In the genomic region with DNA sequence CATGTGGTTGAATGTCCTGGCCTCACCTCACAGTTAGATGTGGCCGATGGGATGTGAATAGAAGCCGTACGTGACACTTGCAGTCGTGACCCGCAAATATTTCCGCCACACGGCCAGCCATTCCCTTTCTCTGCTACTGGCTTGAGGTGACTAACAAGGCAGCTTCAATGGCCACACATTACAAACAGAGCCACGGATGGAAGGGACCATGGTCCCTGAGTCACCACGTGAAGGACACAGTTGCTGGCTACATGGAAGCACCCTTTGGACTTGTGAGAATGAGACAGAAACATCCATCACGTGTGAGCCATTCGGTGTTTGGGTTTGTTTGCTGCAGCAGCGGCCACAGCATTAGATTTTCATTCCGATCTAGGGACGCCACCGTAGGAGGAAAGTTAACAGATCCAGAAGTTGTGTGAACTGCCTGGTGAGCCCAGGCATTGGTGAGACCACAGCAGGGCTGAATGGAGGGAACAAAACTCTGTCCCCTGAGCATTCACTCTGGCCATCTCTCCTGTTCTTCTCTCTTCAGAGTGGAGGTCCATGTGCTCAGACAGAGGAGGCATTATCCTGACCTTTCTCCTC, we compare ENCODE assay signal across 1 cellular context.
TF ChIP-seq lines count a peak whose summit lies in the region.

No MANE protein-coding gene starts in this region.

TF ChIP-seq in HepG2, 621 proteins besides CTCF, POLR2A, EP300 and RAD21 (continued from another document and continues in another):
- TF ChIP-seq ZNF780A (CRISPR knock-in tag; IDR thresholded peaks at IDR 0.05) (no peak), RBFOX2 (IDR thresholded peaks at IDR 0.05; ENCODE audit: low read depth, low read length) (no peak), DNMT3B (CRISPR knock-in tag; conservative IDR thresholded peaks at IDR 0.05) (0 out of 2 replicates have a peak, but pooled peaks have one; percentile 40), PREB (CRISPR knock-in tag; IDR thresholded peaks at IDR 0.05) (no peak), HDAC1 (CRISPR knock-in tag; IDR thresholded peaks at IDR 0.05) (peak; percentile 72), PAX8 (CRISPR knock-in tag; IDR thresholded peaks at IDR 0.05; ENCODE audit: borderline replicate concordance) (no peak), JUN (CRISPR knock-in tag; IDR thresholded peaks at IDR 0.05) (peak; percentile 77), HNF4G (IDR thresholded peaks at IDR 0.05; ENCODE audit: borderline replicate concordance, low read depth, low read length) (peak; percentile 56; the same call in 1 of the 2 replicates), HNF4G (CRISPR knock-in tag; IDR thresholded peaks at IDR 0.05; ENCODE audit: borderline replicate concordance, low read depth) (no peak), MYNN (CRISPR knock-in tag; IDR thresholded peaks at IDR 0.05; ENCODE audit: low read depth) (no peak), ATM (IDR thresholded peaks at IDR 0.05; ENCODE audit: borderline replicate concordance) (no peak), CBX1 (IDR thresholded peaks at IDR 0.05; ENCODE audit: low read depth) (no peak), U2AF1 (optimal IDR thresholded peaks at IDR 0.05; ENCODE audit: low read depth, low read length) (no peak), EHMT2 (IDR thresholded peaks at IDR 0.05; ENCODE audit: borderline replicate concordance, low read depth, low read length) (peak; percentile 34; the same call in 1 of the 2 replicates), MAF1 (CRISPR knock-in tag; IDR thresholded peaks at IDR 0.05; ENCODE audit: borderline replicate concordance) (no peak), PRDM10 (CRISPR knock-in tag; IDR thresholded peaks at IDR 0.05; ENCODE audit: low read depth) (0 out of 2 replicates have a peak, but pooled peaks have one; percentile 72), ZBTB8A (CRISPR knock-in tag; IDR thresholded peaks at IDR 0.05; ENCODE audit: borderline replicate concordance, low read depth) (no peak), ZNF333 (CRISPR knock-in tag; IDR thresholded peaks at IDR 0.05; ENCODE audit: borderline replicate concordance) (no peak), MED1 (CRISPR knock-in tag; IDR thresholded peaks at IDR 0.05) (peak; percentile 89), ZBTB7B (CRISPR knock-in tag; IDR thresholded peaks at IDR 0.05) (no peak), ZNF296 (CRISPR knock-in tag; conservative IDR thresholded peaks at IDR 0.05) (no peak), NPAS2 (CRISPR knock-in tag; IDR thresholded peaks at IDR 0.05; ENCODE audit: borderline replicate concordance) (no peak), TEAD3 (CRISPR knock-in tag; optimal IDR thresholded peaks at IDR 0.05; ENCODE audit: borderline replicate concordance) (peak; percentile 64), ZNF776 (CRISPR knock-in tag; IDR thresholded peaks at IDR 0.05) (no peak; the same call in 1 of the 2 replicates), SP4 (CRISPR knock-in tag; IDR thresholded peaks at IDR 0.05) (peak; percentile 53; the same call in 1 of the 2 replicates), NFIB (CRISPR knock-in tag; IDR thresholded peaks at IDR 0.05; ENCODE audit: borderline replicate concordance) (no peak), TEAD2 (CRISPR knock-in tag; IDR thresholded peaks at IDR 0.05) (no peak), KAT2B (IDR thresholded peaks at IDR 0.05; ENCODE audit: borderline replicate concordance, low read depth, low read length) (no peak), ZNF251 (CRISPR knock-in tag; IDR thresholded peaks at IDR 0.05) (no peak), TBL1XR1 (IDR thresholded peaks at IDR 0.05; ENCODE audit: borderline replicate concordance, low read length, partially characterized antibody) (no peak), KDM1A (CRISPR knock-in tag; IDR thresholded peaks at IDR 0.05) (no peak)
- TF ChIP-seq, protein P1, sequence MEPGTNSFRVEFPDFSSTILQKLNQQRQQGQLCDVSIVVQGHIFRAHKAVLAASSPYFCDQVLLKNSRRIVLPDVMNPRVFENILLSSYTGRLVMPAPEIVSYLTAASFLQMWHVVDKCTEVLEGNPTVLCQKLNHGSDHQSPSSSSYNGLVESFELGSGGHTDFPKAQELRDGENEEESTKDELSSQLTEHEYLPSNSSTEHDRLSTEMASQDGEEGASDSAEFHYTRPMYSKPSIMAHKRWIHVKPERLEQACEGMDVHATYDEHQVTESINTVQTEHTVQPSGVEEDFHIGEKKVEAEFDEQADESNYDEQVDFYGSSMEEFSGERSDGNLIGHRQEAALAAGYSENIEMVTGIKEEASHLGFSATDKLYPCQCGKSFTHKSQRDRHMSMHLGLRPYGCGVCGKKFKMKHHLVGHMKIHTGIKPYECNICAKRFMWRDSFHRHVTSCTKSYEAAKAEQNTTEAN (CRISPR knock-in tag; conservative IDR thresholded peaks at IDR 0.05) = peak; percentile 65
- TF ChIP-seq, protein P2, sequence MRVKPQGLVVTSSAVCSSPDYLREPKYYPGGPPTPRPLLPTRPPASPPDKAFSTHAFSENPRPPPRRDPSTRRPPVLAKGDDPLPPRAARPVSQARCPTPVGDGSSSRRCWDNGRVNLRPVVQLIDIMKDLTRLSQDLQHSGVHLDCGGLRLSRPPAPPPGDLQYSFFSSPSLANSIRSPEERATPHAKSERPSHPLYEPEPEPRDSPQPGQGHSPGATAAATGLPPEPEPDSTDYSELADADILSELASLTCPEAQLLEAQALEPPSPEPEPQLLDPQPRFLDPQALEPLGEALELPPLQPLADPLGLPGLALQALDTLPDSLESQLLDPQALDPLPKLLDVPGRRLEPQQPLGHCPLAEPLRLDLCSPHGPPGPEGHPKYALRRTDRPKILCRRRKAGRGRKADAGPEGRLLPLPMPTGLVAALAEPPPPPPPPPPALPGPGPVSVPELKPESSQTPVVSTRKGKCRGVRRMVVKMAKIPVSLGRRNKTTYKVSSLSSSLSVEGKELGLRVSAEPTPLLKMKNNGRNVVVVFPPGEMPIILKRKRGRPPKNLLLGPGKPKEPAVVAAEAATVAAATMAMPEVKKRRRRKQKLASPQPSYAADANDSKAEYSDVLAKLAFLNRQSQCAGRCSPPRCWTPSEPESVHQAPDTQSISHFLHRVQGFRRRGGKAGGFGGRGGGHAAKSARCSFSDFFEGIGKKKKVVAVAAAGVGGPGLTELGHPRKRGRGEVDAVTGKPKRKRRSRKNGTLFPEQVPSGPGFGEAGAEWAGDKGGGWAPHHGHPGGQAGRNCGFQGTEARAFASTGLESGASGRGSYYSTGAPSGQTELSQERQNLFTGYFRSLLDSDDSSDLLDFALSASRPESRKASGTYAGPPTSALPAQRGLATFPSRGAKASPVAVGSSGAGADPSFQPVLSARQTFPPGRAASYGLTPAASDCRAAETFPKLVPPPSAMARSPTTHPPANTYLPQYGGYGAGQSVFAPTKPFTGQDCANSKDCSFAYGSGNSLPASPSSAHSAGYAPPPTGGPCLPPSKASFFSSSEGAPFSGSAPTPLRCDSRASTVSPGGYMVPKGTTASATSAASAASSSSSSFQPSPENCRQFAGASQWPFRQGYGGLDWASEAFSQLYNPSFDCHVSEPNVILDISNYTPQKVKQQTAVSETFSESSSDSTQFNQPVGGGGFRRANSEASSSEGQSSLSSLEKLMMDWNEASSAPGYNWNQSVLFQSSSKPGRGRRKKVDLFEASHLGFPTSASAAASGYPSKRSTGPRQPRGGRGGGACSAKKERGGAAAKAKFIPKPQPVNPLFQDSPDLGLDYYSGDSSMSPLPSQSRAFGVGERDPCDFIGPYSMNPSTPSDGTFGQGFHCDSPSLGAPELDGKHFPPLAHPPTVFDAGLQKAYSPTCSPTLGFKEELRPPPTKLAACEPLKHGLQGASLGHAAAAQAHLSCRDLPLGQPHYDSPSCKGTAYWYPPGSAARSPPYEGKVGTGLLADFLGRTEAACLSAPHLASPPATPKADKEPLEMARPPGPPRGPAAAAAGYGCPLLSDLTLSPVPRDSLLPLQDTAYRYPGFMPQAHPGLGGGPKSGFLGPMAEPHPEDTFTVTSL (CRISPR knock-in tag; IDR thresholded peaks at IDR 0.05; ENCODE audit: borderline replicate concordance) = peak; percentile 43; the same call in 1 of the 2 replicates
- TF ChIP-seq, protein P3, sequence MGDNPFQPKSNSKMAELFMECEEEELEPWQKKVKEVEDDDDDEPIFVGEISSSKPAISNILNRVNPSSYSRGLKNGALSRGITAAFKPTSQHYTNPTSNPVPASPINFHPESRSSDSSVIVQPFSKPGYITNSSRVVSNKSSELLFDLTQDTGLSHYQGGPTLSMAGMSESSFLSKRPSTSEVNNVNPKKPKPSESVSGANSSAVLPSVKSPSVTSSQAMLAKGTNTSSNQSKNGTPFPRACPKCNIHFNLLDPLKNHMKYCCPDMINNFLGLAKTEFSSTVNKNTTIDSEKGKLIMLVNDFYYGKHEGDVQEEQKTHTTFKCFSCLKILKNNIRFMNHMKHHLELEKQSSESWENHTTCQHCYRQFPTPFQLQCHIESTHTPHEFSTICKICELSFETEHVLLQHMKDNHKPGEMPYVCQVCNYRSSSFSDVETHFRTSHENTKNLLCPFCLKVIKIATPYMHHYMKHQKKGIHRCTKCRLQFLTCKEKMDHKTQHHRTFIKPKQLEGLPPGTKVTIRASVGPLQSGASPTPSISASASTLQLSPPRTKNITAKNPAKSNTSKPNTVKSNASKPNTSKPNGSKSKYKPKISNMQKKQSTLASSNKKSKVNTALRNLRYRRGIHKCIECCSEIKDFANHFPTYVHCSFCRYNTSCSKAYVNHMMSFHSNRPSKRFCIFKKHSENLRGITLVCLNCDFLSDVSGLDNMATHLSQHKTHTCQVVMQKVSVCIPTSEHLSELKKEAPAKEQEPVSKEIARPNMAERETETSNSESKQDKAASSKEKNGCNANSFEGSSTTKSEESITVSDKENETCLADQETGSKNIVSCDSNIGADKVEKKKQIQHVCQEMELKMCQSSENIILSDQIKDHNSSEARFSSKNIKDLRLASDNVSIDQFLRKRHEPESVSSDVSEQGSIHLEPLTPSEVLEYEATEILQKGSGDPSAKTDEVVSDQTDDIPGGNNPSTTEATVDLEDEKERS (CRISPR knock-in tag; IDR thresholded peaks at IDR 0.05) = peak; percentile 93
- TF ChIP-seq, protein P4, sequence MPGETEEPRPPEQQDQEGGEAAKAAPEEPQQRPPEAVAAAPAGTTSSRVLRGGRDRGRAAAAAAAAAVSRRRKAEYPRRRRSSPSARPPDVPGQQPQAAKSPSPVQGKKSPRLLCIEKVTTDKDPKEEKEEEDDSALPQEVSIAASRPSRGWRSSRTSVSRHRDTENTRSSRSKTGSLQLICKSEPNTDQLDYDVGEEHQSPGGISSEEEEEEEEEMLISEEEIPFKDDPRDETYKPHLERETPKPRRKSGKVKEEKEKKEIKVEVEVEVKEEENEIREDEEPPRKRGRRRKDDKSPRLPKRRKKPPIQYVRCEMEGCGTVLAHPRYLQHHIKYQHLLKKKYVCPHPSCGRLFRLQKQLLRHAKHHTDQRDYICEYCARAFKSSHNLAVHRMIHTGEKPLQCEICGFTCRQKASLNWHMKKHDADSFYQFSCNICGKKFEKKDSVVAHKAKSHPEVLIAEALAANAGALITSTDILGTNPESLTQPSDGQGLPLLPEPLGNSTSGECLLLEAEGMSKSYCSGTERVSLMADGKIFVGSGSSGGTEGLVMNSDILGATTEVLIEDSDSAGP (CRISPR knock-in tag; IDR thresholded peaks at IDR 0.05; ENCODE audit: borderline replicate concordance) = peak; percentile 39
- TF ChIP-seq, protein P5, sequence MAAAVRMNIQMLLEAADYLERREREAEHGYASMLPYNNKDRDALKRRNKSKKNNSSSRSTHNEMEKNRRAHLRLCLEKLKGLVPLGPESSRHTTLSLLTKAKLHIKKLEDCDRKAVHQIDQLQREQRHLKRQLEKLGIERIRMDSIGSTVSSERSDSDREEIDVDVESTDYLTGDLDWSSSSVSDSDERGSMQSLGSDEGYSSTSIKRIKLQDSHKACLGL (CRISPR knock-in tag; IDR thresholded peaks at IDR 0.05) = no peak
- TF ChIP-seq, protein P6, sequence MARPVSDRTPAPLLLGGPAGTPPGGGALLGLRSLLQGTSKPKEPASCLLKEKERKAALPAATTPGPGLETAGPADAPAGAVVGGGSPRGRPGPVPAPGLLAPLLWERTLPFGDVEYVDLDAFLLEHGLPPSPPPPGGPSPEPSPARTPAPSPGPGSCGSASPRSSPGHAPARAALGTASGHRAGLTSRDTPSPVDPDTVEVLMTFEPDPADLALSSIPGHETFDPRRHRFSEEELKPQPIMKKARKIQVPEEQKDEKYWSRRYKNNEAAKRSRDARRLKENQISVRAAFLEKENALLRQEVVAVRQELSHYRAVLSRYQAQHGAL (CRISPR knock-in tag; IDR thresholded peaks at IDR 0.05; ENCODE audit: not compliant biosample characterization) = no peak
- TF ChIP-seq, protein P7, sequence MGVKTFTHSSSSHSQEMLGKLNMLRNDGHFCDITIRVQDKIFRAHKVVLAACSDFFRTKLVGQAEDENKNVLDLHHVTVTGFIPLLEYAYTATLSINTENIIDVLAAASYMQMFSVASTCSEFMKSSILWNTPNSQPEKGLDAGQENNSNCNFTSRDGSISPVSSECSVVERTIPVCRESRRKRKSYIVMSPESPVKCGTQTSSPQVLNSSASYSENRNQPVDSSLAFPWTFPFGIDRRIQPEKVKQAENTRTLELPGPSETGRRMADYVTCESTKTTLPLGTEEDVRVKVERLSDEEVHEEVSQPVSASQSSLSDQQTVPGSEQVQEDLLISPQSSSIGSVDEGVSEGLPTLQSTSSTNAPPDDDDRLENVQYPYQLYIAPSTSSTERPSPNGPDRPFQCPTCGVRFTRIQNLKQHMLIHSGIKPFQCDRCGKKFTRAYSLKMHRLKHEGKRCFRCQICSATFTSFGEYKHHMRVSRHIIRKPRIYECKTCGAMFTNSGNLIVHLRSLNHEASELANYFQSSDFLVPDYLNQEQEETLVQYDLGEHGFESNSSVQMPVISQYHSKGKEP (CRISPR knock-in tag; IDR thresholded peaks at IDR 0.05) = no peak
